ENCODE assay signal across 1 cellular context in the genomic region with DNA sequence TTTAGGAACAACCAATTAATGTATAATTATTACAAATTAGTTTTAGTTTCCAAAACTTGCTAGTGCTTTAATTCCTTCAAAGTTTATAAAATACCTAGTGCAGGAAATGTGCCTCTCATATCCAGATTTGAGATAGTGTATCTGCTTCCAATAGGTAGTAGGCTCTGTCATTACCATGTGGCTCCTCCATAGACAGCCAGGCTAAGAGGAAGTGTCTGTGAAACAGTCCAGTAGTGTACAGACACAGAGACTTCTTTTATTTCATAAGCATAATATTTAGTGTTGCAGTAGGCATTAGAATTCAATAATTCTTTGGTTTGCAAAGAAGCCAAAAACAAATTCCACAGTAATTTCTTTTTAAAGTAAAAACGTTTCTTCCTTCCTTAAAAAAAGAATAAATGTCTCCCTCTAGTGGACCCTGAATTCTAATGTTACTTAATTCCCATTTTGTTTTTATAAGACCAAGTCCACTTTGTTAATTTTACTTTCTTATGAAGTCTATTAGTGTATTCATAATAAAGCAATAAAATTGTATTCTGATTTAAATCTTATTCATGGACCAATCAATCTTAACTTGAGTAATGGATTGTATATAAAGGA.
TF ChIP-seq lines count a peak whose summit lies in the region.

No MANE protein-coding gene starts in this region.

TF ChIP-seq in WTC11, 78 proteins besides CTCF, POLR2A, EP300 and RAD21 (continued from another document):
- TF ChIP-seq, protein P1, sequence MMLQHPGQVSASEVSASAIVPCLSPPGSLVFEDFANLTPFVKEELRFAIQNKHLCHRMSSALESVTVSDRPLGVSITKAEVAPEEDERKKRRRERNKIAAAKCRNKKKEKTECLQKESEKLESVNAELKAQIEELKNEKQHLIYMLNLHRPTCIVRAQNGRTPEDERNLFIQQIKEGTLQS (CRISPR knock-in tag; conservative IDR thresholded peaks at IDR 0.05): no peak
- TF ChIP-seq, protein P2, sequence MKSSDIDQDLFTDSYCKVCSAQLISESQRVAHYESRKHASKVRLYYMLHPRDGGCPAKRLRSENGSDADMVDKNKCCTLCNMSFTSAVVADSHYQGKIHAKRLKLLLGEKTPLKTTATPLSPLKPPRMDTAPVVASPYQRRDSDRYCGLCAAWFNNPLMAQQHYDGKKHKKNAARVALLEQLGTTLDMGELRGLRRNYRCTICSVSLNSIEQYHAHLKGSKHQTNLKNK (CRISPR knock-in tag; IDR thresholded peaks at IDR 0.05): no peak
- TF ChIP-seq ZNF396 (CRISPR knock-in tag; IDR thresholded peaks at IDR 0.05; ENCODE audit: borderline replicate concordance) (no peak), ATF1 (CRISPR knock-in tag; IDR thresholded peaks at IDR 0.05) (no peak), NFE2L1 (CRISPR knock-in tag; IDR thresholded peaks at IDR 0.05) (no peak), ZNF232 (CRISPR knock-in tag; IDR thresholded peaks at IDR 0.05) (no peak), NFATC4 (CRISPR knock-in tag; IDR thresholded peaks at IDR 0.05) (no peak), TEAD4 (CRISPR knock-in tag; IDR thresholded peaks at IDR 0.05) (no peak), CREM (CRISPR knock-in tag; IDR thresholded peaks at IDR 0.05) (no peak)
- TF ChIP-seq, protein P3, sequence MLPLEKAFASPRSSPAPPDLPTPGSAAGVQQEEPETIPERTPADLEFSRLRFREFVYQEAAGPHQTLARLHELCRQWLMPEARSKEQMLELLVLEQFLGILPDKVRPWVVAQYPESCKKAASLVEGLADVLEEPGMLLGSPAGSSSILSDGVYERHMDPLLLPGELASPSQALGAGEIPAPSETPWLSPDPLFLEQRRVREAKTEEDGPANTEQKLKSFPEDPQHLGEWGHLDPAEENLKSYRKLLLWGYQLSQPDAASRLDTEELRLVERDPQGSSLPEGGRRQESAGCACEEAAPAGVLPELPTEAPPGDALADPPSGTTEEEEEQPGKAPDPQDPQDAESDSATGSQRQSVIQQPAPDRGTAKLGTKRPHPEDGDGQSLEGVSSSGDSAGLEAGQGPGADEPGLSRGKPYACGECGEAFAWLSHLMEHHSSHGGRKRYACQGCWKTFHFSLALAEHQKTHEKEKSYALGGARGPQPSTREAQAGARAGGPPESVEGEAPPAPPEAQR (CRISPR knock-in tag; IDR thresholded peaks at IDR 0.05): no peak
- TF ChIP-seq, protein P4, sequence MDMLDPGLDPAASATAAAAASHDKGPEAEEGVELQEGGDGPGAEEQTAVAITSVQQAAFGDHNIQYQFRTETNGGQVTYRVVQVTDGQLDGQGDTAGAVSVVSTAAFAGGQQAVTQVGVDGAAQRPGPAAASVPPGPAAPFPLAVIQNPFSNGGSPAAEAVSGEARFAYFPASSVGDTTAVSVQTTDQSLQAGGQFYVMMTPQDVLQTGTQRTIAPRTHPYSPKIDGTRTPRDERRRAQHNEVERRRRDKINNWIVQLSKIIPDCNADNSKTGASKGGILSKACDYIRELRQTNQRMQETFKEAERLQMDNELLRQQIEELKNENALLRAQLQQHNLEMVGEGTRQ (CRISPR knock-in tag; IDR thresholded peaks at IDR 0.05): no peak
